ENCODE assay signal across 13 cellular contexts in genomic region chr7:38424750-38425463, GRCh38.
DNase-seq lines count a peak whose midpoint lies in the region; ATAC-seq and TF ChIP-seq lines count a peak whose summit lies in the region.
"Had no signal": no experiment of that assay in that cellular context is flagged by ENCODE, and none has a peak within 500 bp of the region (broad histone marks: within the 10 kb centered on the region; RNA-seq: fewer than 3 reads in every experiment).

No MANE protein-coding gene starts in this region.

- no peak overlapping the region for H3K4me3 Mint-ChIP-seq in activated naive CD8-positive, alpha-beta T cell treated with anti-CD3 and anti-CD28 coated beads for 36 hours
- H3K4me3 Mint-ChIP-seq in osteocyte (ENCODE audit: unreplicated experiment): no peak overlapping the region

- no peak overlapping the region for H4K91ac ChIP-seq in IMR-90 (ENCODE audit: insufficient read depth, low read depth, low read length)

- TF ChIP-seq RAD21 in SK-N-SH (IDR thresholded peaks at IDR 0.05; ENCODE audit: low read length): no peak
- TF ChIP-seq RAD21 in IMR-90 (IDR thresholded peaks at IDR 0.05; ENCODE audit: low read length): peak; percentile 30; the same call in 1 of the 2 replicates

- no peak overlapping the region for H3K56ac ChIP-seq in IMR-90 (ENCODE audit: extremely low read depth, insufficient read depth, low read length)

- H3K79me1 ChIP-seq in IMR-90 (ENCODE audit: low read depth in 1 of 2, low read length in 2 of 2): no peaks in the 10 kb centered on the region

- POLR2A ChIA-PET in SK-N-SH (lab: Yijun Ruan, JAX) (no interaction called here), IMR-90 (lab: Charles Lee; ENCODE audit: unreplicated experiment) (no interaction called here)

- H3K36me3 Mint-ChIP-seq in activated naive CD8-positive, alpha-beta T cell treated with anti-CD3 and anti-CD28 coated beads for 36 hours: peaks cover 3% of the 10 kb centered on the region
- H3K36me3 Mint-ChIP-seq in osteocyte (ENCODE audit: unreplicated experiment): no peaks in the 10 kb centered on the region

- H4K20me1 ChIP-seq in SK-N-SH (ENCODE audit: insufficient read depth): no peaks in the 10 kb centered on the region
- H4K20me1 ChIP-seq in IMR-90 (ENCODE audit: insufficient read depth, low read length): no peaks in the 10 kb centered on the region

- no peak overlapping the region for H2BK20ac ChIP-seq in IMR-90 (ENCODE audit: low read depth, low read length)

- no peak overlapping the region for H4K5ac ChIP-seq in IMR-90 (ENCODE audit: low read depth, low read length)

- H3K9me3 Mint-ChIP-seq in activated naive CD8-positive, alpha-beta T cell treated with anti-CD3 and anti-CD28 coated beads for 36 hours: peaks cover 12% of the 10 kb centered on the region
- no peaks in the 10 kb centered on the region for H3K9me3 Mint-ChIP-seq in osteocyte (ENCODE audit: unreplicated experiment)

- H3K27ac Mint-ChIP-seq in activated naive CD8-positive, alpha-beta T cell treated with anti-CD3 and anti-CD28 coated beads for 36 hours: peak overlapping the region; percentile 55
- H3K27ac Mint-ChIP-seq in osteocyte (ENCODE audit: unreplicated experiment): no peak overlapping the region

- no peaks in the 10 kb centered on the region for H3K9me3 ChIP-seq in SK-N-SH
- H3K9me3 ChIP-seq in IMR-90 (ENCODE audit: control insufficient read depth, insufficient read depth, low read length): no peaks in the 10 kb centered on the region
- no peaks in the 10 kb centered on the region for H3K9me3 ChIP-seq in right lobe of liver
- H3K9me3 ChIP-seq: suprapubic skin had no signal

- H2AK9ac ChIP-seq in IMR-90 (replicated peaks; ENCODE audit: low read depth, low read length, poor library complexity): no peak overlapping the region

- no peak overlapping the region for H2BK5ac ChIP-seq in IMR-90 (ENCODE audit: low read depth, low read length, poor library complexity, severe bottlenecking)

- DNase-seq in SK-N-SH: no peak
- peak; percentile 18 for DNase-seq in IMR-90
- DNase-seq in activated naive CD8-positive, alpha-beta T cell treated with anti-CD3 and anti-CD28 coated beads for 36 hours: peak; percentile 7
- DNase-seq in osteocyte (ENCODE audit: extremely low spot score, unreplicated experiment): no peak
- DNase-seq in NCI-H1436 treated with DMSO at 0.1 percent for 48 hours (lab: John Stamatoyannopoulos, UW): no peak
- DNase-seq in KG1 (lab: John Stamatoyannopoulos, UW): no peak
- DNase-seq in right lobe of liver: no peak
- DNase-seq: aorta, erythroblast, kidney, NCI-H1436 had no signal

- no peak overlapping the region for H3K4me3 ChIP-seq in SK-N-SH (ENCODE audit: low read depth in 2 of 2, low read length in 1 of 2)
- no peak overlapping the region for H3K4me3 ChIP-seq in IMR-90 (ENCODE audit: insufficient read depth, low read depth, low read length)
- H3K4me3 ChIP-seq in right lobe of liver: no peak overlapping the region
- H3K4me3 ChIP-seq: suprapubic skin had no signal

- H2BK15ac ChIP-seq in IMR-90 (ENCODE audit: low read depth, low read length): no peak overlapping the region

- in situ Hi-C loops in IMR-90 (cut with MboI; ENCODE audit: low sequenced_read_pairs): loop anchor here (25.0 kb wide), 1 partner anchor 1087 kb away; no protein-coding TSS in a partner anchor

- TF ChIP-seq CTCF in SK-N-SH (IDR thresholded peaks at IDR 0.05) (peak; percentile 28), IMR-90 (conservative IDR thresholded peaks at IDR 0.05; ENCODE audit: low read depth, low read length) (peak; percentile 24; the same call in 1 of the 2 replicates), osteocyte (IDR thresholded peaks at IDR 0.05) (peak; percentile 28), right lobe of liver (IDR thresholded peaks at IDR 0.05) (no peak)

- H3K14ac ChIP-seq in IMR-90 (replicated peaks; ENCODE audit: low read depth, low read length): no peak overlapping the region

- intact Hi-C loops in IMR-90 (cut with micrococcal nuclease): no loop called here
- intact Hi-C loops in right lobe of liver (cut with DNase I): no loop called here

- H3K9me1 ChIP-seq in IMR-90 (ENCODE audit: insufficient read depth, low read length): no peaks in the 10 kb centered on the region

- H2BK120ac ChIP-seq in IMR-90 (ENCODE audit: low read depth, low read length): no peak overlapping the region

- H3K4me1 ChIP-seq in SK-N-SH (ENCODE audit: control insufficient read depth in 1 of 2, insufficient read depth in 2 of 2, low read depth in 1 of 2, low read length in 1 of 2) (peaks cover 0 to 2% of the 10 kb centered on the region in 2 experiments; a peak in 1 of 4 replicates), IMR-90 (ENCODE audit: control insufficient read depth, insufficient read depth, low read length) (no peaks in the 10 kb centered on the region), right lobe of liver (no peaks in the 10 kb centered on the region)
- H3K4me1 ChIP-seq: suprapubic skin had no signal

- no peak overlapping the region for H2AK5ac ChIP-seq in IMR-90 (ENCODE audit: low read depth, low read length)

- no peak for TF ChIP-seq EP300 in SK-N-SH (IDR thresholded peaks at IDR 0.05; ENCODE audit: borderline replicate concordance in 1 of 2, low read depth in 1 of 2, low read length in 1 of 2)

- H3K23ac ChIP-seq in IMR-90 (ENCODE audit: low read depth, low read length): no peak overlapping the region

- dilution Hi-C loops in IMR-90 (cut with HindIII; ENCODE audit: low sequenced_read_pairs, unreplicated experiment): no loop called here

- H3K4ac ChIP-seq in IMR-90 (ENCODE audit: low read depth, low read length): no peak overlapping the region

- no peak overlapping the region for H3K4me2 ChIP-seq in SK-N-SH
- H3K4me2 ChIP-seq in IMR-90 (ENCODE audit: low read depth, low read length): no peak overlapping the region

- H3K79me2 ChIP-seq in SK-N-SH (ENCODE audit: insufficient read depth): no peaks in the 10 kb centered on the region

- TF ChIP-seq POLR2A in IMR-90 (IDR thresholded peaks at IDR 0.05; ENCODE audit: low read depth, low read length) (no peak), right lobe of liver (IDR thresholded peaks at IDR 0.05) (no peak)

- no peak overlapping the region for H3K18ac ChIP-seq in IMR-90 (ENCODE audit: low read depth, low read length)

- H2AFZ ChIP-seq in SK-N-SH (ENCODE audit: low read depth): no peak overlapping the region
- H2AFZ ChIP-seq in IMR-90 (replicated peaks; ENCODE audit: low read length, poor library complexity): no peak overlapping the region

- CTCF ChIA-PET in SK-N-SH (lab: Yijun Ruan, JAX): interaction anchor here (0.9 kb wide), 1 partner anchor 56 kb away, joined by 3 read pairs; no protein-coding TSS in a partner anchor
- CTCF ChIA-PET in IMR-90 (lab: Yijun Ruan, JAX): interaction anchor here (0.9 kb wide), 1 partner anchor 217 kb away, joined by 3 read pairs; no protein-coding TSS in a partner anchor

- H3K4me1 Mint-ChIP-seq in activated naive CD8-positive, alpha-beta T cell treated with anti-CD3 and anti-CD28 coated beads for 36 hours: peaks cover 32% of the 10 kb centered on the region
- no peaks in the 10 kb centered on the region for H3K4me1 Mint-ChIP-seq in osteocyte (ENCODE audit: unreplicated experiment)

- H3K27ac ChIP-seq in SK-N-SH (ENCODE audit: low read depth in 2 of 2, low read length in 1 of 2) (no peak overlapping the region), IMR-90 (ENCODE audit: insufficient read depth, low read length) (no peak overlapping the region), right lobe of liver (no peak overlapping the region)
- H3K27ac ChIP-seq: suprapubic skin had no signal

- no peak overlapping the region for H3K9ac ChIP-seq in SK-N-SH
- H3K9ac ChIP-seq in IMR-90 (ENCODE audit: low read depth, low read length): no peak overlapping the region

- H4K8ac ChIP-seq in IMR-90 (ENCODE audit: low read depth in 2 of 2, low read length in 2 of 2): no peak overlapping the region

- no peaks in the 10 kb centered on the region for H3K27me3 Mint-ChIP-seq in activated naive CD8-positive, alpha-beta T cell treated with anti-CD3 and anti-CD28 coated beads for 36 hours
- no peaks in the 10 kb centered on the region for H3K27me3 Mint-ChIP-seq in osteocyte (ENCODE audit: unreplicated experiment)

- H3K27me3 ChIP-seq in SK-N-SH (ENCODE audit: insufficient read depth) (no peaks in the 10 kb centered on the region), IMR-90 (ENCODE audit: control insufficient read depth, insufficient read depth, low read length) (no peaks in the 10 kb centered on the region), right lobe of liver (no peaks in the 10 kb centered on the region)
- H3K27me3 ChIP-seq: suprapubic skin had no signal

- ATAC-seq in SK-N-SH treated with all-trans-retinoic acid at 6 μM for 48 hours (no peak), IMR-90 (ENCODE audit: low read depth) (no peak), right lobe of liver (no peak)

- H3K9me2 ChIP-seq in SK-N-SH: no peaks in the 10 kb centered on the region

- no peaks in the 10 kb centered on the region for H3F3A ChIP-seq in SK-N-SH (replicated peaks; ENCODE audit: insufficient read depth)

- BruUV-seq in IMR-90 (replicated peaks; lab: Mats Ljungman, UMichigan): no TSS peak

- WGBS in SK-N-SH (ENCODE audit: low lambda C conversion rate): 22% methylated on average over 3 of the region's 3 CpGs
- no CpG with 5 or more reads among the region's 3 CpGs for WGBS in IMR-90 (ENCODE audit: extremely low coverage in 2 of 2, insufficient read length in 1 of 2), 2 experiments
- 62% methylated on average over 3 of the region's 3 CpGs for WGBS in right lobe of liver (ENCODE audit: insufficient coverage, low coverage, low lambda C conversion rate, missing lambda C conversion rate)

- H3K36me3 ChIP-seq in SK-N-SH (replicated peaks in 1 of 2; ENCODE audit: control insufficient read depth in 1 of 2, insufficient read depth in 2 of 2, low read length in 1 of 2) (no peaks in the 10 kb centered on the region), IMR-90 (ENCODE audit: control insufficient read depth, insufficient read depth, low read length) (no peaks in the 10 kb centered on the region), right lobe of liver (no peaks in the 10 kb centered on the region)
- H3K36me3 ChIP-seq: suprapubic skin had no signal

TF ChIP-seq in SK-N-SH, 30 proteins besides CTCF, POLR2A, EP300 and RAD21 (continues in another document):
- TF ChIP-seq MXI1 (IDR thresholded peaks at IDR 0.05; ENCODE audit: low read depth, low read length): no peak
- no peak for TF ChIP-seq FOXM1 (IDR thresholded peaks at IDR 0.05; ENCODE audit: low read depth)
- TF ChIP-seq YY1 (IDR thresholded peaks at IDR 0.05; ENCODE audit: low read depth): no peak
- no peak for TF ChIP-seq POLR2AphosphoS5 (IDR thresholded peaks at IDR 0.05; ENCODE audit: low read depth, low read length)

TF ChIP-seq in IMR-90, 13 proteins besides CTCF, POLR2A, EP300 and RAD21:
- no peak for TF ChIP-seq RFX5 (IDR thresholded peaks at IDR 0.05; ENCODE audit: low read depth, low read length)
- TF ChIP-seq SMC3 (IDR thresholded peaks at IDR 0.05; ENCODE audit: low read depth, low read length): peak; percentile 30; the same call in 1 of the 2 replicates

Comparison
In these comparisons a context has a peak if more than half of its experiments do, and no peak if none do; other contexts are left out.
1. DNase-seq: peak in IMR-90 (single experiment) and activated naive CD8-positive, alpha-beta T cell treated with anti-CD3 and anti-CD28 coated beads for 36 hours (single experiment); none in SK-N-SH (single experiment), osteocyte (single experiment), NCI-H1436 treated with DMSO at 0.1 percent for 48 hours (single experiment), KG1 (single experiment) and right lobe of liver (0 of 3).
2. CTCF ChIP-seq: peak in SK-N-SH (single experiment), IMR-90 (single experiment) and osteocyte (single experiment); none in right lobe of liver (0 of 4).